19 cellular contexts compared by ENCODE assay signal in the genomic region with DNA sequence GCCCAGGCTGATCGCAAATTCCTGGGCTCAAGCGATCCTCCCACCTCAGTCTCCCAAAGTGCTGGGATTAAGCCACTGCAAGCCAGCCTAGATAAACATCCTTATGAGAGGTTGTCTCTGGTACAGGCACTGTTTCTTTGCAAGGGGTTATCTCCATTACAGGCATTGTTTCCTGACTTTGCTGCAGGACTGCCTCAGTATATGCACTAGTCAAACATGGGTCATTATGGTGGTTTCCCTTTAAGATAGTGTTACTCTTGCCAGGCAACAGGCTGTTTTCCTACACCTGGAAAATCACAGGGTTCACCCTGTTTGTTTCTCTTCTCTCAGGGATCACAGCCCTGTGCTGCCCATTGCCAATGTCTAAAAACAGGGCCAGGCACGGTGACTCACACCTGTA.
"Had no signal": no experiment of that assay in that cellular context is flagged by ENCODE, and none has a peak within 500 bp of the region (broad histone marks: within the 10 kb centered on the region; RNA-seq: fewer than 3 reads in every experiment).

No MANE protein-coding gene starts in this region.

- H3K9me3 ChIP-seq: body of pancreas, gastrocnemius medialis, spleen, tibial artery had no signal

- H2AFZ ChIP-seq: neural progenitor cell had no signal

- H3K4me2 ChIP-seq: neural progenitor cell had no signal

- H3K4me1 ChIP-seq: body of pancreas, gastrocnemius medialis, neural progenitor cell had no signal

- ATAC-seq: activated CD8-positive, alpha-beta T cell treated with anti-CD3 and anti-CD28 coated beads for 36 hours; activated T-helper 17 cell treated with anti-CD3 and anti-CD28 coated beads, Interleukin-2, amount 50 U/mL, for 72 hours; body of pancreas; gastrocnemius medialis; left ventricle myocardium superior; naive thymus-derived CD4-positive, alpha-beta T cell; stimulated activated memory B cell treated with anti-CD40 and anti-IgM and Interleukin-4, amounts not matched to agents 10 μg/mL and 1 μg/mL and 100 μg/mL, for 72 hours had no signal

- H3K36me3 ChIP-seq: gastrocnemius medialis, neural progenitor cell, spleen, tibial artery had no signal

- DNase-seq: activated CD4-positive, alpha-beta T cell treated with anti-CD3 and anti-CD28 coated beads, Interleukin-2, amount 10 ng/mL, durations not matched to agents 24 days and 14 days; activated CD8-positive, alpha-beta T cell treated with anti-CD3 and anti-CD28 coated beads for 36 hours; activated naive CD4-positive, alpha-beta T cell; activated naive CD8-positive, alpha-beta T cell treated with anti-CD3 and anti-CD28 coated beads for 36 hours; activated T-cell treated with anti-CD3 and anti-CD28 coated beads, Interleukin-2, amount 50 U/mL, for 1 hour; amniotic stem cell; body of pancreas; dorsolateral prefrontal cortex; gastrocnemius medialis; head of caudate nucleus; kidney; left ventricle myocardium superior; naive thymus-derived CD4-positive, alpha-beta T cell; spleen; stimulated activated CD4-positive, alpha-beta T cell treated with anti-CD3 and anti-CD28 coated beads, Interleukin-4, amount 100 ng/mL, for 4 hours; tibial artery had no signal

- H3K27ac ChIP-seq: body of pancreas, dorsolateral prefrontal cortex, gastrocnemius medialis, neural progenitor cell, spleen had no signal

- H3K9ac ChIP-seq: neural progenitor cell had no signal

- H3K4me3 ChIP-seq: body of pancreas, dorsolateral prefrontal cortex, gastrocnemius medialis, neural progenitor cell, spleen, tibial artery had no signal

- H3K27me3 ChIP-seq: body of pancreas, dorsolateral prefrontal cortex, gastrocnemius medialis, neural progenitor cell, spleen, tibial artery had no signal
